Comparison of ENCODE assay signal across 15 cellular contexts in the genomic region with DNA sequence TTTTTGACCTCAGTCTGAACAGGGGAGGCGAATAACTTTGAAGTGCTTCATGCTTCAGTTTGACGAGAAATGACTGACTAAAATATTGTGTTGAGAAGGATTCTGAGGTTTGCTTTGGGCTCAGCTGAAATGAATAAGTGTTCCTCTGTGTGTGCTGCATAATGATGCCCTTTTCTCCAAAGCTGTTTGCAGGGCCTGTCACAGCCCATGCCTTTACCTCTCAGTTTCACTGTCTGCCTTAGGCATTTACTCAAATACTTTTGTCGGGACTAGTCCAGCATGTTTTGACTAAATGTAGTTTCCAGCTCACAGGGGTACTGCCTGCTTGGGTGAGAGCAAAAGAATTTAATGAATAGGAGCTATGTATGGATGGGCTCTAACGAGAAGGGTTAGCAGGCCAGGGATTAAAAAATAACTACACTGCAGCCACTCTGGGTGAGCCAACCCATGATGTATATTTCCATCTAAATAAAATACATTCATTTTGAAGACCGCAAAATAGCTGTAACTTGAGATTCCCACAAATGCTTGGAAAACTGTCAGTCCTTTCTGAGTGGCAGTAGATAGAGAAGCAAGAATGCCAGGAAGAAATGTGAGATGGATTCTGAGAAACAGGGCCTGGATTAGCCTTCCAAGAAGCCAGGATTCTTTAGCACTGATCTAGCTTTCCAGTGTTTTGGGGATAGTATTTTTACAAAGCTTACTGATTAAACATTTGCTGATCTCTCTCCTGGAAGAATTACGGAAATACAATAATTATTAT.
A peak's percentile ranks its signal among the peaks of the same experiment; 100 is the strongest.
DNase-seq lines count a peak whose midpoint lies in the region; TF ChIP-seq lines count a peak whose summit lies in the region.
"Had no signal": no experiment of that assay in that cellular context is flagged by ENCODE, and none has a peak within 500 bp of the region (broad histone marks: within the 10 kb centered on the region; RNA-seq: fewer than 3 reads in every experiment).

No MANE protein-coding gene starts in this region.

- no peak overlapping the region for H2BK120ac ChIP-seq in mesenchymal stem cell (ENCODE audit: low read depth, low read length)

- H4K8ac ChIP-seq in mesenchymal stem cell (ENCODE audit: low read length), result peak overlapping the region; percentile 28

- H2BK12ac ChIP-seq in mesenchymal stem cell (ENCODE audit: low read length in 2 of 2), result no peak overlapping the region

- no peaks in the 10 kb centered on the region for H4K20me1 ChIP-seq in mammary epithelial cell (ENCODE audit: insufficient read depth, low read length)

- peaks cover under 1% of the 10 kb centered on the region for H3K27me3 Mint-ChIP-seq in glutamatergic neuron (ENCODE audit: unreplicated experiment)
- H3K27me3 Mint-ChIP-seq: naive B cell had no signal

- no peaks in the 10 kb centered on the region for H3K79me2 ChIP-seq in mammary epithelial cell (ENCODE audit: insufficient read depth, low read length)

- intact Hi-C loops in mammary epithelial cell (cut with micrococcal nuclease), result no loop called here
- intact Hi-C loops in breast epithelium (cut with DNase I; ENCODE audit: low total_unique reads), result no loop called here
- intact Hi-C loops in tibial artery (cut with DNase I; ENCODE audit: low total_unique reads), result no loop called here

- H3K27ac Mint-ChIP-seq in glutamatergic neuron (ENCODE audit: unreplicated experiment), result no peak overlapping the region

- H3K9me3 Mint-ChIP-seq in glutamatergic neuron (ENCODE audit: unreplicated experiment), result peaks cover 3% of the 10 kb centered on the region
- H3K9me3 Mint-ChIP-seq: naive B cell had no signal

- peak overlapping the region; percentile 14 for H3K4me2 ChIP-seq in mammary epithelial cell (ENCODE audit: insufficient read depth, low read depth, low read length)
- H3K4me2 ChIP-seq in mesenchymal stem cell (ENCODE audit: low read length, poor library complexity, severe bottlenecking), result peak overlapping the region; percentile 1

- H3K23ac ChIP-seq in mesenchymal stem cell (ENCODE audit: low read length in 2 of 2), result no peak overlapping the region

- H3K9me3 ChIP-seq in mammary epithelial cell (replicated peaks; ENCODE audit: insufficient read depth, low read length) (no peaks in the 10 kb centered on the region), breast epithelium (no peaks in the 10 kb centered on the region), mesenchymal stem cell (ENCODE audit: control insufficient read depth, low read length) (no peaks in the 10 kb centered on the region), tibial artery (no peaks in the 10 kb centered on the region), WERI-Rb-1 (ENCODE audit: severe bottlenecking) (no peaks in the 10 kb centered on the region)

- WGBS in mammary epithelial cell (ENCODE audit: low coverage, missing lambda C conversion rate), result 45% methylated on average over 6 of the region's 6 CpGs
- 94% methylated on average over 4 of the region's 6 CpGs for WGBS in mesenchymal stem cell

- no peaks in the 10 kb centered on the region for H3K4me1 Mint-ChIP-seq in glutamatergic neuron (ENCODE audit: low read depth, unreplicated experiment)
- H3K4me1 Mint-ChIP-seq: naive B cell had no signal

- dilution Hi-C loops in mammary epithelial cell (cut with HindIII; ENCODE audit: low sequenced_read_pairs), result no loop called here

- H2BK5ac ChIP-seq in mesenchymal stem cell (ENCODE audit: low read depth, low read length, poor library complexity, severe bottlenecking), result no peak overlapping the region

- H3K27me3 ChIP-seq in mammary epithelial cell (ENCODE audit: insufficient read depth, low read length) (no peaks in the 10 kb centered on the region), breast epithelium (no peaks in the 10 kb centered on the region), mesenchymal stem cell (ENCODE audit: control insufficient read depth in 1 of 2, insufficient read depth in 1 of 2, low read length in 2 of 2) (no peaks in the 10 kb centered on the region), tibial artery (no peaks in the 10 kb centered on the region), WERI-Rb-1 (ENCODE audit: insufficient read depth, low read depth, severe bottlenecking) (no peaks in the 10 kb centered on the region)

- in situ Hi-C loops in mammary epithelial cell (cut with MboI; ENCODE audit: low sequenced_read_pairs in 2 of 2), result no loop called here

- H3K4me3 Mint-ChIP-seq in glutamatergic neuron (ENCODE audit: unreplicated experiment), result no peak overlapping the region
- H3K4me3 Mint-ChIP-seq: naive B cell had no signal

- no peak overlapping the region for H3K18ac ChIP-seq in mesenchymal stem cell (ENCODE audit: low read depth in 1 of 2, low read length in 2 of 2)

- no peak for TF ChIP-seq POLR2A in breast epithelium (IDR thresholded peaks at IDR 0.05)

- BruUV-seq in mammary epithelial cell (replicated peaks; lab: Mats Ljungman, UMichigan), result no TSS peak

- H2AFZ ChIP-seq in mammary epithelial cell (ENCODE audit: low read depth, low read length), result peak overlapping the region; percentile 58
- no peak overlapping the region for H2AFZ ChIP-seq in mesenchymal stem cell (ENCODE audit: low read depth, low read length)

- H3K79me1 ChIP-seq in mesenchymal stem cell (replicated peaks; ENCODE audit: low read length, poor library complexity, severe bottlenecking), result no peaks in the 10 kb centered on the region

- no peaks in the 10 kb centered on the region for H3K36me3 ChIP-seq in mammary epithelial cell (ENCODE audit: insufficient read depth, low read length)
- H3K36me3 ChIP-seq in breast epithelium, result no peaks in the 10 kb centered on the region
- H3K36me3 ChIP-seq in mesenchymal stem cell (ENCODE audit: control insufficient read depth in 1 of 2, insufficient read depth in 2 of 2, low read depth in 1 of 2, low read length in 2 of 2), result no peaks in the 10 kb centered on the region
- H3K36me3 ChIP-seq in tibial artery, result no peaks in the 10 kb centered on the region
- no peaks in the 10 kb centered on the region for H3K36me3 ChIP-seq in WERI-Rb-1

- peak; percentile 78 for DNase-seq in mammary epithelial cell
- no peak for DNase-seq in breast epithelium (ENCODE audit: low spot score in 2 of 2)
- peak; percentile 30 for DNase-seq in choroid plexus epithelial cell (ENCODE audit: low read depth)
- no peak for DNase-seq in mesenchymal stem cell
- DNase-seq in tibial artery, result no peak
- DNase-seq in WERI-Rb-1, result no peak
- no peak for DNase-seq in glutamatergic neuron
- no peak for DNase-seq in NCI-H1694 (lab: John Stamatoyannopoulos, UW)
- DNase-seq: activated CD4-positive, CD25-positive, alpha-beta regulatory T cell treated with anti-CD3 and anti-CD28 coated beads, Interleukin-2, amount 50 U/mL, for 72 hours; activated T-cell treated with anti-CD3 and anti-CD28 coated beads, Interleukin-2, amount 50 U/mL, for 48 hours; naive B cell; NCI-H1105 treated with DMSO at 0.1 percent for 48 hours; NCI-H524 treated with DMSO at 0.1 percent for 48 hours; PC-3; stimulated activated naive CD8-positive, alpha-beta T cell treated with anti-CD3 and anti-CD28 coated beads, Interleukin-15, Interleukin-2, amounts not matched to agents 100 U/mL and 50 U/mL, for 24 hours had no signal

- H2BK15ac ChIP-seq in mesenchymal stem cell (ENCODE audit: low read depth, poor library complexity, severe bottlenecking), result no peak overlapping the region

- H3K27ac ChIP-seq in mammary epithelial cell (ENCODE audit: insufficient read depth, low read depth, low read length), result no peak overlapping the region
- H3K27ac ChIP-seq in breast epithelium, result no peak overlapping the region
- H3K27ac ChIP-seq in mesenchymal stem cell (ENCODE audit: low read length, poor library complexity, severe bottlenecking), result peak overlapping the region; percentile 72
- H3K27ac ChIP-seq in tibial artery, result peak overlapping the region; percentile 4 to 52
- H3K27ac ChIP-seq in WERI-Rb-1, result no peak overlapping the region

- H3K4me1 ChIP-seq in mammary epithelial cell (ENCODE audit: insufficient read depth, low read length) (peaks cover 24% of the 10 kb centered on the region), breast epithelium (no peaks in the 10 kb centered on the region), mesenchymal stem cell (ENCODE audit: control insufficient read depth, insufficient read depth, low read depth, low read length) (peaks cover 5% of the 10 kb centered on the region), tibial artery (peaks cover 0 to 35% (median 1%) of the 10 kb centered on the region in 4 donors)

- H3K4ac ChIP-seq in mesenchymal stem cell (ENCODE audit: low read depth in 1 of 2, low read length in 2 of 2), result no peak overlapping the region

- H3K9ac ChIP-seq in mammary epithelial cell (ENCODE audit: insufficient read depth, low read length), result no peak overlapping the region
- no peak overlapping the region for H3K9ac ChIP-seq in mesenchymal stem cell (ENCODE audit: low read length)

- no peaks in the 10 kb centered on the region for H3K36me3 Mint-ChIP-seq in glutamatergic neuron (ENCODE audit: unreplicated experiment)
- H3K36me3 Mint-ChIP-seq: naive B cell had no signal

- H3K14ac ChIP-seq in mesenchymal stem cell (ENCODE audit: low read length in 2 of 2), result no peak overlapping the region

- H2AK5ac ChIP-seq in mesenchymal stem cell (ENCODE audit: low read length, severe bottlenecking), result no peak overlapping the region

- TF ChIP-seq CTCF in mammary epithelial cell (conservative IDR thresholded peaks at IDR 0.05 in 1 of 2, IDR thresholded peaks at IDR 0.05 in 1 of 2; ENCODE audit: extremely low read depth in 1 of 2, insufficient read depth in 1 of 2, low read depth in 1 of 2, low read length in 2 of 2), result no peak
- TF ChIP-seq CTCF in breast epithelium (IDR thresholded peaks at IDR 0.05), result no peak
- no peak for TF ChIP-seq CTCF in choroid plexus epithelial cell (conservative IDR thresholded peaks at IDR 0.05; ENCODE audit: low read depth, low read length)
- TF ChIP-seq CTCF in tibial artery (IDR thresholded peaks at IDR 0.05), result no peak
- TF ChIP-seq CTCF in WERI-Rb-1 (IDR thresholded peaks at IDR 0.05; ENCODE audit: low read depth, low read length), result no peak
- no peak for TF ChIP-seq CTCF in glutamatergic neuron (IDR thresholded peaks at IDR 0.05; ENCODE audit: partially characterized antibody, unreplicated experiment)

- CTCF ChIA-PET in mammary epithelial cell (lab: Charles Lee; ENCODE audit: low non-redundant PET), result no interaction called here

- H3K4me3 ChIP-seq in mammary epithelial cell (replicated peaks in 1 of 3; ENCODE audit: insufficient read depth in 1 of 3, low read depth in 2 of 3, low read length in 3 of 3), result no peak overlapping the region
- no peak overlapping the region for H3K4me3 ChIP-seq in breast epithelium
- no peak overlapping the region for H3K4me3 ChIP-seq in choroid plexus epithelial cell (ENCODE audit: low read depth, low read length)
- H3K4me3 ChIP-seq in mesenchymal stem cell (ENCODE audit: insufficient read depth in 1 of 2, low read depth in 1 of 2, low read length in 2 of 2), result no peak overlapping the region
- no peak overlapping the region for H3K4me3 ChIP-seq in tibial artery
- H3K4me3 ChIP-seq in WERI-Rb-1 (ENCODE audit: low read depth, low read length), result no peak overlapping the region

- H4K91ac ChIP-seq in mesenchymal stem cell (ENCODE audit: low read length), result no peak overlapping the region

Comparison
In these comparisons a context has a peak if more than half of its experiments do, and no peak if none do; other contexts are left out.
1. DNase-seq: peak in mammary epithelial cell (single experiment) and choroid plexus epithelial cell (single experiment); none in breast epithelium (0 of 2), mesenchymal stem cell (single experiment), tibial artery (0 of 2), WERI-Rb-1 (single experiment), glutamatergic neuron (single experiment) and NCI-H1694 (single experiment).
2. H3K27ac ChIP-seq: peak in mesenchymal stem cell (single experiment) and tibial artery (2 of 2); none in mammary epithelial cell (single experiment), breast epithelium (0 of 2) and WERI-Rb-1 (single experiment).